Comparison of ENCODE assay signal across 1 cellular context in the genomic region with DNA sequence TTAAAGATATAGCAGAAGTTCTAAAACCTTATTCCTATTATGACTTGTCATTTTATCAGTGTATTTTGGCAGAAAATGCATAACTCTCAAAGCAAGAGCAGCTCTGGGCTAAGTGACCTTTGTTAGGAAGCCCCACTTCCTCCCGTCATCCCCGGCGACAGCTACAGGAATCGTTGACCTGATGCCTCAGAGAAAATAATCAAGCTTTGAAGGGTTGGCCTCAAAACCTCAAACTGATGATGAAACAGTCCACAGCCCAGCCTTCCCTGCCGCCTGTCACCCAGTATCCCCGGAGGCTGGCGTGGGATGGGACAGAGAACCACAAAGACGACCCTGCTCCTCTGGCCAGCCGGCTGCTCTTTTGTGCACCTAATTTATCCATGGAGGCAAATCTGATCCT.
TF ChIP-seq lines count a peak whose summit lies in the region.

No MANE protein-coding gene starts in this region.

TF ChIP-seq in GM23338, 12 proteins besides CTCF, POLR2A, EP300 and RAD21 (continued from another document):
- TF ChIP-seq, protein P1, sequence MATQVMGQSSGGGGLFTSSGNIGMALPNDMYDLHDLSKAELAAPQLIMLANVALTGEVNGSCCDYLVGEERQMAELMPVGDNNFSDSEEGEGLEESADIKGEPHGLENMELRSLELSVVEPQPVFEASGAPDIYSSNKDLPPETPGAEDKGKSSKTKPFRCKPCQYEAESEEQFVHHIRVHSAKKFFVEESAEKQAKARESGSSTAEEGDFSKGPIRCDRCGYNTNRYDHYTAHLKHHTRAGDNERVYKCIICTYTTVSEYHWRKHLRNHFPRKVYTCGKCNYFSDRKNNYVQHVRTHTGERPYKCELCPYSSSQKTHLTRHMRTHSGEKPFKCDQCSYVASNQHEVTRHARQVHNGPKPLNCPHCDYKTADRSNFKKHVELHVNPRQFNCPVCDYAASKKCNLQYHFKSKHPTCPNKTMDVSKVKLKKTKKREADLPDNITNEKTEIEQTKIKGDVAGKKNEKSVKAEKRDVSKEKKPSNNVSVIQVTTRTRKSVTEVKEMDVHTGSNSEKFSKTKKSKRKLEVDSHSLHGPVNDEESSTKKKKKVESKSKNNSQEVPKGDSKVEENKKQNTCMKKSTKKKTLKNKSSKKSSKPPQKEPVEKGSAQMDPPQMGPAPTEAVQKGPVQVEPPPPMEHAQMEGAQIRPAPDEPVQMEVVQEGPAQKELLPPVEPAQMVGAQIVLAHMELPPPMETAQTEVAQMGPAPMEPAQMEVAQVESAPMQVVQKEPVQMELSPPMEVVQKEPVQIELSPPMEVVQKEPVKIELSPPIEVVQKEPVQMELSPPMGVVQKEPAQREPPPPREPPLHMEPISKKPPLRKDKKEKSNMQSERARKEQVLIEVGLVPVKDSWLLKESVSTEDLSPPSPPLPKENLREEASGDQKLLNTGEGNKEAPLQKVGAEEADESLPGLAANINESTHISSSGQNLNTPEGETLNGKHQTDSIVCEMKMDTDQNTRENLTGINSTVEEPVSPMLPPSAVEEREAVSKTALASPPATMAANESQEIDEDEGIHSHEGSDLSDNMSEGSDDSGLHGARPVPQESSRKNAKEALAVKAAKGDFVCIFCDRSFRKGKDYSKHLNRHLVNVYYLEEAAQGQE (IDR thresholded peaks at IDR 0.05; ENCODE audit: unreplicated experiment) = no peak
